Comparison of ENCODE assay signal across 1 cellular context in the genomic region with DNA sequence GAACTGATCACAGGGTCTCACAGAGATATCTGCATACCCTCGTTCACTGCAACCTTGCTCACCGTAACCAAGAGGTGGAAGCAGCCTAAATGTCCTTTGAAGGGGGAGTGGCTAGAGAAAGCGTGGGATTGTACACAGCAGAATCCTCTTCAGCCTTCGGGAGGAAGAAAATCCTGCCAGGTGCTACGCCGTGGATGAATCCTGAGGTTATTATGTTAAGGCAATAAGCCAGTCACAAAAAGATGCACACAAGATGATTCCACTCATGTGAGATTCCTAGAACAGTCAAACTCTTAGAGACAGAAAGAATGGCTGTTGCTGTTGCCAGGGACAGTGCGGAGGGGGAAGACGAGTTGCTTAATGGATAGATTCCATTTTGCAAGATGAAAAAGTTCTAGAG.
TF ChIP-seq lines count a peak whose summit lies in the region.

No MANE protein-coding gene starts in this region.

TF ChIP-seq in GM23338, 12 proteins besides CTCF, POLR2A, EP300 and RAD21 (continued from another document):
- TF ChIP-seq, protein P1, sequence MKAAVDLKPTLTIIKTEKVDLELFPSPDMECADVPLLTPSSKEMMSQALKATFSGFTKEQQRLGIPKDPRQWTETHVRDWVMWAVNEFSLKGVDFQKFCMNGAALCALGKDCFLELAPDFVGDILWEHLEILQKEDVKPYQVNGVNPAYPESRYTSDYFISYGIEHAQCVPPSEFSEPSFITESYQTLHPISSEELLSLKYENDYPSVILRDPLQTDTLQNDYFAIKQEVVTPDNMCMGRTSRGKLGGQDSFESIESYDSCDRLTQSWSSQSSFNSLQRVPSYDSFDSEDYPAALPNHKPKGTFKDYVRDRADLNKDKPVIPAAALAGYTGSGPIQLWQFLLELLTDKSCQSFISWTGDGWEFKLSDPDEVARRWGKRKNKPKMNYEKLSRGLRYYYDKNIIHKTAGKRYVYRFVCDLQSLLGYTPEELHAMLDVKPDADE (IDR thresholded peaks at IDR 0.05) = no peak
- TF ChIP-seq POLR2AphosphoS5 (IDR thresholded peaks at IDR 0.05; ENCODE audit: low read depth) (0 out of 2 replicates have a peak, but pooled peaks have one; percentile 15), JUNB (IDR thresholded peaks at IDR 0.05; ENCODE audit: unreplicated experiment) (no peak), CREB1 (CRISPR knock-in tag; IDR thresholded peaks at IDR 0.05; ENCODE audit: low read depth) (no peak)
